In genomic region chr4:143411527-143412480, GRCh38 we compare ENCODE assay signal across 10 cellular contexts.
A peak's percentile ranks its signal among the peaks of the same experiment; 100 is the strongest.
DNase-seq lines count a peak whose midpoint lies in the region; ATAC-seq and TF ChIP-seq lines count a peak whose summit lies in the region.
"Had no signal": no experiment of that assay in that cellular context is flagged by ENCODE, and none has a peak within 500 bp of the region (broad histone marks: within the 10 kb centered on the region; RNA-seq: fewer than 3 reads in every experiment).

No MANE protein-coding gene starts in this region.

- no peaks in the 10 kb centered on the region for H3K27me3 ChIP-seq in psoas muscle (ENCODE audit: insufficient read depth in 3 of 3, low read length in 2 of 3)

- no peak for TF ChIP-seq CTCF in psoas muscle (IDR thresholded peaks at IDR 0.05)

- peaks cover 54% of the 10 kb centered on the region for H3K4me1 ChIP-seq in psoas muscle

- H3K36me3 ChIP-seq in psoas muscle (ENCODE audit: insufficient read depth in 1 of 2, low read depth in 1 of 2): peaks cover 0 to 15% of the 10 kb centered on the region in 2 donors

- H3K9me3 ChIP-seq in psoas muscle: no peaks in the 10 kb centered on the region

- peak overlapping the region; percentile 5 for H3K4me3 ChIP-seq in psoas muscle

- 9 to 19% (median 14%) methylated on average over 7 of the region's 7 CpGs for WGBS in psoas muscle, 3 donors

- peak overlapping the region; percentile 62 for H3K27ac ChIP-seq in psoas muscle

- peak; percentile 51; the same call in 2 of the 3 replicates for ATAC-seq in SK-N-SH treated with all-trans-retinoic acid at 6 μM for 48 hours
- ATAC-seq in psoas muscle: peak; percentile 44 to 64 (median 44)
- no peak for ATAC-seq in HG02938 (IDR thresholded peaks at IDR 0.05; ENCODE audit: unreplicated experiment)
- no peak for ATAC-seq in HG03565 (IDR thresholded peaks at IDR 0.05; ENCODE audit: unreplicated experiment)
- ATAC-seq in HG02981 (IDR thresholded peaks at IDR 0.05; ENCODE audit: unreplicated experiment): no peak

- intact Hi-C loops in psoas muscle (cut with DNase I): no loop called here

- DNase-seq in COR-L47 (lab: John Stamatoyannopoulos, UW): peak; percentile 77
- peak; percentile 54 for DNase-seq in glomerular endothelial cell (ENCODE audit: extremely low read depth, low read depth, low spot score)
- DNase-seq in psoas muscle: no peak
- no peak for DNase-seq in NCI-H1694 (lab: John Stamatoyannopoulos, UW)
- DNase-seq: activated naive CD4-positive, alpha-beta T cell treated with anti-CD3 and anti-CD28 coated beads, Interleukin-2, amount 10 ng/mL, durations not matched to agents 7 days and 5 days; CD4-positive, alpha-beta memory T cell had no signal

TF ChIP-seq in SK-N-SH treated with all-trans-retinoic acid at 6 μM for 48 hours, 23 proteins besides CTCF, POLR2A, EP300 and RAD21:
- TF ChIP-seq TOX (CRISPR knock-in tag; IDR thresholded peaks at IDR 0.05; ENCODE audit: borderline replicate concordance) (no peak), PPARA (CRISPR knock-in tag; IDR thresholded peaks at IDR 0.05; ENCODE audit: borderline replicate concordance) (no peak), ISL1 (CRISPR knock-in tag; IDR thresholded peaks at IDR 0.05) (0 out of 2 replicates have a peak, but pooled peaks have one; percentile 14), RARB (CRISPR knock-in tag; IDR thresholded peaks at IDR 0.05) (no peak), ESRRG (CRISPR knock-in tag; IDR thresholded peaks at IDR 0.05) (no peak), ZNF70 (CRISPR knock-in tag; IDR thresholded peaks at IDR 0.05) (no peak), ZC3H10 (CRISPR knock-in tag; IDR thresholded peaks at IDR 0.05) (no peak), BACH2 (CRISPR knock-in tag; IDR thresholded peaks at IDR 0.05; ENCODE audit: borderline replicate concordance) (no peak)
TF ChIP-seq in SK-N-SH treated with all-trans-retinoic acid at 6 μM for 48 hours: peak in this region for 1.

Comparison
In these comparisons a context has a peak if more than half of its experiments do, and no peak if none do; other contexts are left out.
1. DNase-seq: peak in COR-L47 (single experiment) and glomerular endothelial cell (single experiment); none in psoas muscle (0 of 2) and NCI-H1694 (single experiment).
2. ATAC-seq: peak in SK-N-SH treated with all-trans-retinoic acid at 6 μM for 48 hours (single experiment) and psoas muscle (4 of 4); none in HG02938 (single experiment), HG03565 (single experiment) and HG02981 (single experiment).